1 cellular context compared by ENCODE assay signal in genomic region chr1:153022340-153022739, GRCh38.
TF ChIP-seq lines count a peak whose summit lies in the region.

No MANE protein-coding gene starts in this region.

TF ChIP-seq in GM12878, 131 proteins besides CTCF, POLR2A, EP300 and RAD21:
- TF ChIP-seq SPI1 (IDR thresholded peaks at IDR 0.05; ENCODE audit: borderline replicate concordance, insufficient read depth, low read depth, low read length) (peak; percentile 79; the same call in 1 of the 2 replicates), MEF2B (IDR thresholded peaks at IDR 0.05; ENCODE audit: partially characterized antibody, poor library complexity, severe bottlenecking) (peak; percentile 42)
